2 cellular contexts compared by ENCODE assay signal in the genomic region with DNA sequence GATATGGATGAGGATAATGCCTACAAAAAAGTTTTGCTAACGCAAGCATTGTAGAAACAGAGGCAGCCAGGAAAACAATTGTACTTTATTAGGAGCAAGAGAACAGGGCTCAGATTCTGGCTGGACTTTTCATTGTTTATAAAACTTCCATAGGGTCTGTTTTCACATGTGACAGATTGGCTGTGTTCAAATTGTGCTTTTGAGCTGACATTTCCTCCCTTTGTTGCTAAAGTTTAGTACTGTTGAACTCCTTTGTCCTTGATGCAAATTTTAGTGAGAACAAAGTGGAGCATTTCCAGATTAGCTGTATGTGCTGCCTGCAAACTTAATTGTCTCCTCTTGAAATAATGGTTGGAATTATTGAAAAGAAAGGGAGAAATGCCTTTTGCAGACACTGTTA.
TF ChIP-seq lines count a peak whose summit lies in the region.

No MANE protein-coding gene starts in this region.

TF ChIP-seq in endothelial cell of umbilical vein, 7 proteins besides CTCF, POLR2A, EP300 and RAD21 (continued from another document):
- TF ChIP-seq, protein P1, sequence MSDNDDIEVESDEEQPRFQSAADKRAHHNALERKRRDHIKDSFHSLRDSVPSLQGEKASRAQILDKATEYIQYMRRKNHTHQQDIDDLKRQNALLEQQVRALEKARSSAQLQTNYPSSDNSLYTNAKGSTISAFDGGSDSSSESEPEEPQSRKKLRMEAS (IDR thresholded peaks at IDR 0.05; ENCODE audit: insufficient read depth, insufficient read length) = no peak
- TF ChIP-seq EZH2 (IDR thresholded peaks at IDR 0.05; ENCODE audit: borderline replicate concordance, low read depth, low read length, severe bottlenecking) (no peak), FOS (IDR thresholded peaks at IDR 0.05; ENCODE audit: borderline replicate concordance, insufficient read depth, low read length) (no peak), JUN (IDR thresholded peaks at IDR 0.05; ENCODE audit: borderline replicate concordance, insufficient read depth, insufficient read length, low read depth) (no peak)

TF ChIP-seq in HepG2, 621 proteins besides CTCF, POLR2A, EP300 and RAD21 (continued from another document):
- TF ChIP-seq, protein P2, sequence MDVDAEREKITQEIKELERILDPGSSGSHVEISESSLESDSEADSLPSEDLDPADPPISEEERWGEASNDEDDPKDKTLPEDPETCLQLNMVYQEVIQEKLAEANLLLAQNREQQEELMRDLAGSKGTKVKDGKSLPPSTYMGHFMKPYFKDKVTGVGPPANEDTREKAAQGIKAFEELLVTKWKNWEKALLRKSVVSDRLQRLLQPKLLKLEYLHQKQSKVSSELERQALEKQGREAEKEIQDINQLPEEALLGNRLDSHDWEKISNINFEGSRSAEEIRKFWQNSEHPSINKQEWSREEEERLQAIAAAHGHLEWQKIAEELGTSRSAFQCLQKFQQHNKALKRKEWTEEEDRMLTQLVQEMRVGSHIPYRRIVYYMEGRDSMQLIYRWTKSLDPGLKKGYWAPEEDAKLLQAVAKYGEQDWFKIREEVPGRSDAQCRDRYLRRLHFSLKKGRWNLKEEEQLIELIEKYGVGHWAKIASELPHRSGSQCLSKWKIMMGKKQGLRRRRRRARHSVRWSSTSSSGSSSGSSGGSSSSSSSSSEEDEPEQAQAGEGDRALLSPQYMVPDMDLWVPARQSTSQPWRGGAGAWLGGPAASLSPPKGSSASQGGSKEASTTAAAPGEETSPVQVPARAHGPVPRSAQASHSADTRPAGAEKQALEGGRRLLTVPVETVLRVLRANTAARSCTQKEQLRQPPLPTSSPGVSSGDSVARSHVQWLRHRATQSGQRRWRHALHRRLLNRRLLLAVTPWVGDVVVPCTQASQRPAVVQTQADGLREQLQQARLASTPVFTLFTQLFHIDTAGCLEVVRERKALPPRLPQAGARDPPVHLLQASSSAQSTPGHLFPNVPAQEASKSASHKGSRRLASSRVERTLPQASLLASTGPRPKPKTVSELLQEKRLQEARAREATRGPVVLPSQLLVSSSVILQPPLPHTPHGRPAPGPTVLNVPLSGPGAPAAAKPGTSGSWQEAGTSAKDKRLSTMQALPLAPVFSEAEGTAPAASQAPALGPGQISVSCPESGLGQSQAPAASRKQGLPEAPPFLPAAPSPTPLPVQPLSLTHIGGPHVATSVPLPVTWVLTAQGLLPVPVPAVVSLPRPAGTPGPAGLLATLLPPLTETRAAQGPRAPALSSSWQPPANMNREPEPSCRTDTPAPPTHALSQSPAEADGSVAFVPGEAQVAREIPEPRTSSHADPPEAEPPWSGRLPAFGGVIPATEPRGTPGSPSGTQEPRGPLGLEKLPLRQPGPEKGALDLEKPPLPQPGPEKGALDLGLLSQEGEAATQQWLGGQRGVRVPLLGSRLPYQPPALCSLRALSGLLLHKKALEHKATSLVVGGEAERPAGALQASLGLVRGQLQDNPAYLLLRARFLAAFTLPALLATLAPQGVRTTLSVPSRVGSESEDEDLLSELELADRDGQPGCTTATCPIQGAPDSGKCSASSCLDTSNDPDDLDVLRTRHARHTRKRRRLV (CRISPR knock-in tag; IDR thresholded peaks at IDR 0.05) = no peak
- no peak for TF ChIP-seq XRCC5 (optimal IDR thresholded peaks at IDR 0.05; ENCODE audit: low read length)
- TF ChIP-seq TGIF2 (CRISPR knock-in tag; IDR thresholded peaks at IDR 0.05) = no peak
- no peak for TF ChIP-seq FOSL2 (CRISPR knock-in tag; IDR thresholded peaks at IDR 0.05)
- no peak for TF ChIP-seq ZNF598 (CRISPR knock-in tag; IDR thresholded peaks at IDR 0.05; ENCODE audit: borderline replicate concordance)
- TF ChIP-seq ZNF550 (CRISPR knock-in tag; IDR thresholded peaks at IDR 0.05; ENCODE audit: borderline replicate concordance) = no peak
- TF ChIP-seq NFKBIZ (CRISPR knock-in tag; IDR thresholded peaks at IDR 0.05) = no peak
- TF ChIP-seq HBP1 (CRISPR knock-in tag; IDR thresholded peaks at IDR 0.05; ENCODE audit: low read depth) = no peak
- TF ChIP-seq HIC2 (CRISPR knock-in tag; IDR thresholded peaks at IDR 0.05; ENCODE audit: low read depth) = no peak
- TF ChIP-seq ADNP (CRISPR knock-in tag; IDR thresholded peaks at IDR 0.05) = no peak
- TF ChIP-seq ZNF703 (CRISPR knock-in tag; IDR thresholded peaks at IDR 0.05; ENCODE audit: borderline replicate concordance) = no peak
TF ChIP-seq in HepG2: peak in this region for 0.
